ENCODE assay signal across 16 cellular contexts in the genomic region with DNA sequence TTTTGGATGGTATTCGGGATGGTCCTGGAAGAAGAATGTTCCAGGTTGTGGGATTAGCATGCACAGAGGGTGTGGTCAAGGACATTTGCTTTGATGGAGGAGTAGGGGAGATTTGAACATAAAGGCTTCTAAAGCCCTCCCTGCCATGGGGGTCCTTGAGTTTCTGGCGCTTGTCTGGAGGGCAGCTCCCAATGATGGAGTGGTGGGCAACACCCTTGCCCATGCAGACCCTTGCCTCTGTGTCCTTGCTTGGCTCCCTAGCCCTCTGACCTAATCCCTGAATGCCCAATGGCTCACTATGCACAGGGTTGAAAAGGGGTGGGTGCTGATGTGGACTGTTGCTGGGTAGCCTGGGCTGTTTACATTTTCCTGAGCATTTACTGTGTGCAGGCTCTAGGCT.
A peak's percentile ranks its signal among the peaks of the same experiment; 100 is the strongest.
DNase-seq lines count a peak whose midpoint lies in the region; ATAC-seq and TF ChIP-seq lines count a peak whose summit lies in the region.
"Had no signal": no experiment of that assay in that cellular context is flagged by ENCODE, and none has a peak within 500 bp of the region (broad histone marks: within the 10 kb centered on the region; RNA-seq: fewer than 3 reads in every experiment).

No MANE protein-coding gene starts in this region.

- H3K9me3 Mint-ChIP-seq in activated CD8-positive, alpha-beta memory T cell treated with anti-CD3 and anti-CD28 coated beads, Interleukin-2, amount 10 ng/mL, durations not matched to agents 7 days and 5 days (ENCODE audit: low read depth), result no peaks in the 10 kb centered on the region
- no peaks in the 10 kb centered on the region for H3K9me3 Mint-ChIP-seq in central memory CD8-positive, alpha-beta T cell
- H3K9me3 Mint-ChIP-seq in immature natural killer cell, result no peaks in the 10 kb centered on the region

- peaks cover 41% of the 10 kb centered on the region for H3K4me1 Mint-ChIP-seq in activated CD8-positive, alpha-beta memory T cell treated with anti-CD3 and anti-CD28 coated beads, Interleukin-2, amount 10 ng/mL, durations not matched to agents 7 days and 5 days
- peaks cover 52% of the 10 kb centered on the region for H3K4me1 Mint-ChIP-seq in central memory CD8-positive, alpha-beta T cell
- H3K4me1 Mint-ChIP-seq in immature natural killer cell, result peaks cover 53 to 55% of the 10 kb centered on the region in 2 donors

- no peak for DNase-seq in activated CD8-positive, alpha-beta memory T cell treated with anti-CD3 and anti-CD28 coated beads, Interleukin-2, amount 10 ng/mL, durations not matched to agents 7 days and 5 days
- no peak for DNase-seq in activated CD8-positive, alpha-beta memory T cell treated with anti-CD3 and anti-CD28 coated beads, Interleukin-2, amount 50 U/mL, for 4 hours
- no peak for DNase-seq in central memory CD8-positive, alpha-beta T cell (ENCODE audit: low spot score in 2 of 2)
- DNase-seq in immature natural killer cell (no peak), NK-92 (lab: John Stamatoyannopoulos, UW; ENCODE audit: unreplicated experiment) (no peak)
- DNase-seq: CD8-positive, alpha-beta memory T cell; COR-L47; DMS 273 treated with DMSO at 0.1 percent for 48 hours; DMS53; DND-41; EL; GM23248 had no signal

- peaks cover 3% of the 10 kb centered on the region for H3K27me3 Mint-ChIP-seq in activated CD8-positive, alpha-beta memory T cell treated with anti-CD3 and anti-CD28 coated beads, Interleukin-2, amount 10 ng/mL, durations not matched to agents 7 days and 5 days
- H3K27me3 Mint-ChIP-seq in central memory CD8-positive, alpha-beta T cell, result no peaks in the 10 kb centered on the region
- peaks cover 7 to 15% (median 10%) of the 10 kb centered on the region in 3 donors for H3K27me3 Mint-ChIP-seq in immature natural killer cell (ENCODE audit: low read depth in 3 of 3)
- H3K27me3 Mint-ChIP-seq: B cell had no signal

- no peak for ATAC-seq in activated CD8-positive, alpha-beta memory T cell treated with anti-CD3 and anti-CD28 coated beads, Interleukin-2, amount 10 ng/mL, durations not matched to agents 7 days and 5 days
- ATAC-seq in central memory CD8-positive, alpha-beta T cell (replicated peaks; ENCODE audit: extremely low read depth, poor library complexity, severe bottlenecking), result no peak
- ATAC-seq in GM21576 (IDR thresholded peaks at IDR 0.05; ENCODE audit: unreplicated experiment) (no peak), GM18505 (IDR thresholded peaks at IDR 0.05; ENCODE audit: unreplicated experiment) (no peak)
- ATAC-seq: GM12878 had no signal

- peak overlapping the region; percentile 5 for H3K27ac Mint-ChIP-seq in activated CD8-positive, alpha-beta memory T cell treated with anti-CD3 and anti-CD28 coated beads, Interleukin-2, amount 10 ng/mL, durations not matched to agents 7 days and 5 days
- H3K27ac Mint-ChIP-seq in central memory CD8-positive, alpha-beta T cell (ENCODE audit: low read depth), result peak overlapping the region; percentile 87
- H3K27ac Mint-ChIP-seq in immature natural killer cell, result peak overlapping the region in 4 of 6 donors; percentile 16 to 77 (median 70)
- H3K27ac Mint-ChIP-seq: B cell had no signal

- TF ChIP-seq POLR2A in GM18505 (IDR thresholded peaks at IDR 0.05; ENCODE audit: borderline replicate concordance, extremely low read depth, insufficient read depth, insufficient read length), result no peak

- H3K36me3 Mint-ChIP-seq in activated CD8-positive, alpha-beta memory T cell treated with anti-CD3 and anti-CD28 coated beads, Interleukin-2, amount 10 ng/mL, durations not matched to agents 7 days and 5 days, result peaks cover 30% of the 10 kb centered on the region
- peaks cover 11% of the 10 kb centered on the region for H3K36me3 Mint-ChIP-seq in central memory CD8-positive, alpha-beta T cell (ENCODE audit: insufficient read depth)
- peaks cover 0 to 7% (median 6%) of the 10 kb centered on the region in 3 donors for H3K36me3 Mint-ChIP-seq in immature natural killer cell

- CTCF ChIA-PET in activated CD8-positive, alpha-beta memory T cell treated with anti-CD3 and anti-CD28 coated beads, Interleukin-2, amount 10 ng/mL, durations not matched to agents 7 days and 5 days (lab: Charles Lee), result no interaction called here

- no peak overlapping the region for H3K4me3 Mint-ChIP-seq in activated CD8-positive, alpha-beta memory T cell treated with anti-CD3 and anti-CD28 coated beads, Interleukin-2, amount 10 ng/mL, durations not matched to agents 7 days and 5 days
- H3K4me3 Mint-ChIP-seq in central memory CD8-positive, alpha-beta T cell, result no peak overlapping the region
- no peak overlapping the region for H3K4me3 Mint-ChIP-seq in immature natural killer cell
- H3K4me3 Mint-ChIP-seq: B cell had no signal

Comparison
In these comparisons a context has a peak if more than half of its experiments do, and no peak if none do; other contexts are left out.
1. H3K27ac Mint-ChIP-seq: peak in every context shown above with its lines; median percentile 87 in central memory CD8-positive, alpha-beta T cell; 70 in immature natural killer cell; 5 in activated CD8-positive, alpha-beta memory T cell treated with anti-CD3 and anti-CD28 coated beads, Interleukin-2, amount 10 ng/mL, durations not matched to agents 7 days and 5 days.